ENCODE assay signal across 8 cellular contexts in genomic region chr9:120875643-120875953, GRCh38. TPM values are rescaled to one million over a fixed set of nuclear protein-coding genes. Genes with fewer than 3 reads are reported as not detected.
DNase-seq lines count a peak whose midpoint lies in the region; ATAC-seq, FAIRE-seq and TF ChIP-seq lines count a peak whose summit lies in the region.

No MANE protein-coding gene starts in this region.

- TF ChIP-seq CTCF in lower leg skin (IDR thresholded peaks at IDR 0.05) = no peak
- no peak for TF ChIP-seq CTCF in upper lobe of left lung (IDR thresholded peaks at IDR 0.05)
- TF ChIP-seq CTCF in GM10248 (IDR thresholded peaks at IDR 0.05; ENCODE audit: control extremely low read depth, extremely low read depth, low read depth, missing control alignments) = no peak

- intact Hi-C loops in lower leg skin (cut with DNase I; ENCODE audit: low total_unique reads) = no loop called here
- intact Hi-C loops in head of caudate nucleus (cut with DNase I) = loop anchor here (5.0 kb wide), 1 partner anchor 62 kb away; no protein-coding TSS in a partner anchor

- no peaks in the 10 kb centered on the region for H3K27me3 ChIP-seq in upper lobe of left lung

- TF ChIP-seq POLR2A in lower leg skin (IDR thresholded peaks at IDR 0.05) (no peak), upper lobe of left lung (IDR thresholded peaks at IDR 0.05) (no peak)

- CTCF ChIA-PET in activated naive CD4-positive, alpha-beta T cell treated with anti-CD3 and anti-CD28 coated beads, Interleukin-2, amount 10 ng/mL, durations not matched to agents 7 days and 5 days (lab: Charles Lee) = interaction anchor here (1.5 to 11.3 kb wide), 3 partner anchors 21 to 62 kb away, joined by 3 to 83 read pairs (median 6); no protein-coding TSS in a partner anchor
- CTCF ChIA-PET in GM10248 (lab: Yijun Ruan, JAX) = interaction anchor here (1.7 kb wide), 1 partner anchor 62 kb away, joined by 5 read pairs; no protein-coding TSS in a partner anchor

- WGBS in lower leg skin, 2 donors = 47 to 51% methylated on average over 7 of the region's 7 CpGs
- WGBS in upper lobe of left lung, 2 donors = 57 to 68% methylated on average over 7 of the region's 7 CpGs

- TF ChIP-seq EP300 in upper lobe of left lung (IDR thresholded peaks at IDR 0.05) = no peak

- H3K4me1 Mint-ChIP-seq in activated naive CD4-positive, alpha-beta T cell treated with anti-CD3 and anti-CD28 coated beads, Interleukin-2, amount 10 ng/mL, durations not matched to agents 7 days and 5 days = peaks cover 81% of the 10 kb centered on the region

- POLR2A ChIA-PET in GM10248 (lab: Yijun Ruan, JAX) = no interaction called here

- H3K9me3 ChIP-seq in upper lobe of left lung = no peaks in the 10 kb centered on the region

- no peaks in the 10 kb centered on the region for H3K27me3 Mint-ChIP-seq in activated naive CD4-positive, alpha-beta T cell treated with anti-CD3 and anti-CD28 coated beads, Interleukin-2, amount 10 ng/mL, durations not matched to agents 7 days and 5 days

- H3K36me3 ChIP-seq in upper lobe of left lung = peaks cover 0 to 10% (median 2%) of the 10 kb centered on the region in 4 donors

- peak overlapping the region; percentile 90 for H3K27ac ChIP-seq in angular gyrus (ENCODE audit: low read depth, low read length)
- peak overlapping the region; percentile 87 to 95 (median 92) for H3K27ac ChIP-seq in upper lobe of left lung

- ATAC-seq in upper lobe of left lung (ENCODE audit: low FRiP score in 2 of 2) = no peak

- peak overlapping the region; percentile 95 for H3K27ac Mint-ChIP-seq in activated naive CD4-positive, alpha-beta T cell treated with anti-CD3 and anti-CD28 coated beads, Interleukin-2, amount 10 ng/mL, durations not matched to agents 7 days and 5 days

- H3K4me3 Mint-ChIP-seq in activated naive CD4-positive, alpha-beta T cell treated with anti-CD3 and anti-CD28 coated beads, Interleukin-2, amount 10 ng/mL, durations not matched to agents 7 days and 5 days = peak overlapping the region; percentile 80

- peaks cover 12 to 26% (median 17%) of the 10 kb centered on the region in 4 donors for H3K4me1 ChIP-seq in upper lobe of left lung

- peaks cover 66% of the 10 kb centered on the region for H3K36me3 Mint-ChIP-seq in activated naive CD4-positive, alpha-beta T cell treated with anti-CD3 and anti-CD28 coated beads, Interleukin-2, amount 10 ng/mL, durations not matched to agents 7 days and 5 days

- H3K4me3 ChIP-seq in lower leg skin (ENCODE audit: low read depth, poor library complexity, severe bottlenecking) (peak overlapping the region; percentile 77), upper lobe of left lung (peak overlapping the region in 3 of 4 donors; percentile 77 to 96 (median 85))

- H3K9me3 Mint-ChIP-seq in activated naive CD4-positive, alpha-beta T cell treated with anti-CD3 and anti-CD28 coated beads, Interleukin-2, amount 10 ng/mL, durations not matched to agents 7 days and 5 days = no peaks in the 10 kb centered on the region

- no peak for FAIRE-seq in frontal cortex (lab: Jason Lieb, UNC)

- no peak for DNase-seq in activated naive CD4-positive, alpha-beta T cell treated with anti-CD3 and anti-CD28 coated beads, Interleukin-2, amount 10 ng/mL, durations not matched to agents 7 days and 5 days
- no peak for DNase-seq in activated naive CD4-positive, alpha-beta T cell (lab: John Stamatoyannopoulos, UW)
- DNase-seq in lower leg skin (ENCODE audit: low spot score in 2 of 2) = no peak
- no peak for DNase-seq in upper lobe of left lung
- DNase-seq in GM10248 (ENCODE audit: extremely low spot score) = no peak
- no peak for DNase-seq in frontal cortex (ENCODE audit: low spot score in 2 of 2)
- DNase-seq in head of caudate nucleus = no peak

RNA-seq across cellular contexts. Expression of gene PHF19, which starts 1.4 kb away (rescaled TPM):
- total RNA-seq in lower leg skin (10 to 100 TPM; 11.5 to 22.1 (median 17.8) TPM), upper lobe of left lung (10 to 100 TPM in 5 of 6 donors, 1 to 10 TPM in 1; 8.0 to 42.4 (median 19.2) TPM), frontal cortex (3.7 TPM)

RNA-seq across cellular contexts. Expression of gene PSMD5, which starts 32.9 kb away (rescaled TPM):
- total RNA-seq in lower leg skin (10 to 100 TPM; 30.1 to 63.7 (median 33.9) TPM), upper lobe of left lung (10 to 100 TPM; 11.4 to 56.8 (median 40.1) TPM), frontal cortex (31.0 TPM)

RNA-seq across cellular contexts. Expression of gene TRAF1, which starts 51.0 kb away (rescaled TPM):
- total RNA-seq in lower leg skin (1 to 10 TPM; 2.6 to 4.9 (median 4.7) TPM), upper lobe of left lung (10 to 100 TPM in 2 of 6 donors, 1 to 10 TPM in 4; 2.9 to 29.3 (median 6.6) TPM), frontal cortex (1.6 TPM)
